Comparison of ENCODE assay signal across 1 cellular context in genomic region chr19:17424743-17425365, GRCh38.
TF ChIP-seq lines count a peak whose summit lies in the region.

No MANE protein-coding gene starts in this region.

TF ChIP-seq in K562, 482 proteins besides CTCF, POLR2A, EP300 and RAD21 (continued from another document and continues in another):
- TF ChIP-seq FOXJ2 (tag; IDR thresholded peaks at IDR 0.05): no peak
- TF ChIP-seq PHF21A (IDR thresholded peaks at IDR 0.05; ENCODE audit: borderline replicate concordance, low read depth): no peak
- no peak for TF ChIP-seq IRF1 (CRISPR knock-in tag; IDR thresholded peaks at IDR 0.05; ENCODE audit: borderline replicate concordance)
- 0 out of 2 replicates have a peak, but pooled peaks have one; percentile 28 for TF ChIP-seq HCFC1 (IDR thresholded peaks at IDR 0.05; ENCODE audit: low read depth, low read length)
- TF ChIP-seq CBFA2T3 (IDR thresholded peaks at IDR 0.05): 0 out of 2 replicates have a peak, but pooled peaks have one; percentile 4
- no peak for TF ChIP-seq ERF (CRISPR knock-in tag; IDR thresholded peaks at IDR 0.05)
- TF ChIP-seq CREBBP (IDR thresholded peaks at IDR 0.05; ENCODE audit: low read depth, low read length): no peak
- TF ChIP-seq ARID2 (IDR thresholded peaks at IDR 0.05): 0 out of 2 replicates have a peak, but pooled peaks have one; percentile 39
- peak; percentile 49; the same call in 1 of the 2 replicates for TF ChIP-seq KLF13 (tag; IDR thresholded peaks at IDR 0.05; ENCODE audit: borderline replicate concordance, low read depth)
- no peak for TF ChIP-seq XRCC4 (IDR thresholded peaks at IDR 0.05; ENCODE audit: extremely low read depth, insufficient read depth, insufficient read length)
- no peak for TF ChIP-seq SRSF3 (IDR thresholded peaks at IDR 0.05; ENCODE audit: insufficient read depth, low read length)
- TF ChIP-seq HEY1 (CRISPR knock-in tag; IDR thresholded peaks at IDR 0.05; ENCODE audit: borderline replicate concordance): no peak
- peak; percentile 46 for TF ChIP-seq NEUROD1 (IDR thresholded peaks at IDR 0.05; ENCODE audit: borderline replicate concordance, low read depth, low read length, partially characterized antibody)
- no peak for TF ChIP-seq KAT7 (CRISPR knock-in tag; IDR thresholded peaks at IDR 0.05; ENCODE audit: borderline replicate concordance)
- TF ChIP-seq NR4A1 (CRISPR knock-in tag; IDR thresholded peaks at IDR 0.05): no peak
- no peak for TF ChIP-seq NR4A1 (tag; IDR thresholded peaks at IDR 0.05)
- no peak for TF ChIP-seq THRA (IDR thresholded peaks at IDR 0.05)
- TF ChIP-seq CBFA2T2 (conservative IDR thresholded peaks at IDR 0.05): no peak
- no peak for TF ChIP-seq MEF2A (IDR thresholded peaks at IDR 0.05; ENCODE audit: control insufficient read depth, low read depth, low read length)
- peak; percentile 73 for TF ChIP-seq CXXC5 (CRISPR knock-in tag; IDR thresholded peaks at IDR 0.05)
- TF ChIP-seq ARNT (IDR thresholded peaks at IDR 0.05): peak in 1 of 2 experiments; percentile 39; a peak in 1 of 4 replicates
- TF ChIP-seq ZNF609 (CRISPR knock-in tag; IDR thresholded peaks at IDR 0.05; ENCODE audit: borderline replicate concordance): no peak
- no peak for TF ChIP-seq SRSF7 (optimal IDR thresholded peaks at IDR 0.05; ENCODE audit: low read depth, low read length)
- TF ChIP-seq FUS (optimal IDR thresholded peaks at IDR 0.05; ENCODE audit: low read depth, low read length): no peak
- no peak for TF ChIP-seq YY1 (IDR thresholded peaks at IDR 0.05; ENCODE audit: borderline replicate concordance in 1 of 3, control insufficient read depth in 1 of 3, extremely low read depth in 1 of 3, insufficient read depth in 3 of 3, insufficient read length in 1 of 3, insufficient replicate concordance in 2 of 3, low read depth in 1 of 3, low read length in 2 of 3)
- TF ChIP-seq NBN (IDR thresholded peaks at IDR 0.05; ENCODE audit: low read depth): 0 out of 2 replicates have a peak, but pooled peaks have one; percentile 43
- TF ChIP-seq ZNF740 (CRISPR knock-in tag; IDR thresholded peaks at IDR 0.05): peak; percentile 92
- TF ChIP-seq ZNF740 (tag; IDR thresholded peaks at IDR 0.05): peak in 1 of 2 experiments; percentile 86; a peak in 2 of 4 replicates
- TF ChIP-seq TCF3 (CRISPR knock-in tag; IDR thresholded peaks at IDR 0.05): no peak
- 0 out of 2 replicates have a peak, but pooled peaks have one; percentile 22 for TF ChIP-seq CREB1 (IDR thresholded peaks at IDR 0.05)
- no peak for TF ChIP-seq CREB1 (CRISPR knock-in tag; IDR thresholded peaks at IDR 0.05)
- peak; percentile 19 for TF ChIP-seq ZFP36 (IDR thresholded peaks at IDR 0.05; ENCODE audit: low read depth, low read length, partially characterized antibody)
- TF ChIP-seq ETS1 (conservative IDR thresholded peaks at IDR 0.05; ENCODE audit: control insufficient read depth, low read depth, low read length): 0 out of 2 replicates have a peak, but pooled peaks have one; percentile 33
- 0 out of 2 replicates have a peak, but pooled peaks have one; percentile 69 for TF ChIP-seq XRCC5 (IDR thresholded peaks at IDR 0.05; ENCODE audit: low read depth, low read length)
- no peak for TF ChIP-seq GABPB2 (CRISPR knock-in tag; conservative IDR thresholded peaks at IDR 0.05)
- TF ChIP-seq ZBTB49 (CRISPR knock-in tag; IDR thresholded peaks at IDR 0.05; ENCODE audit: borderline replicate concordance): no peak
- no peak for TF ChIP-seq ATF1 (CRISPR knock-in tag; IDR thresholded peaks at IDR 0.05)
- peak; percentile 47; the same call in 1 of the 2 replicates for TF ChIP-seq ATF1 (tag; IDR thresholded peaks at IDR 0.05)
- TF ChIP-seq VEZF1 (CRISPR knock-in tag; IDR thresholded peaks at IDR 0.05): peak; percentile 94
- TF ChIP-seq HBP1 (CRISPR knock-in tag; IDR thresholded peaks at IDR 0.05): no peak
- peak; percentile 68 for TF ChIP-seq SMC3 (conservative IDR thresholded peaks at IDR 0.05; ENCODE audit: insufficient read depth, low read depth, low read length)
- peak in 1 of 2 experiments; percentile 52; a peak in 1 of 4 replicates for TF ChIP-seq KDM4B (IDR thresholded peaks at IDR 0.05; ENCODE audit: borderline replicate concordance in 2 of 2, low read depth in 1 of 2)
- TF ChIP-seq SP1 (CRISPR knock-in tag; IDR thresholded peaks at IDR 0.05): peak; percentile 70
- peak; percentile 67 for TF ChIP-seq POLR2G (IDR thresholded peaks at IDR 0.05; ENCODE audit: low read depth, low read length)
- TF ChIP-seq ZNF140 (CRISPR knock-in tag; IDR thresholded peaks at IDR 0.05): no peak
- 0 out of 2 replicates have a peak, but pooled peaks have one; percentile 48 for TF ChIP-seq KLF16 (IDR thresholded peaks at IDR 0.05)
- peak; percentile 53; the same call in 1 of the 2 replicates for TF ChIP-seq ZNF263 (CRISPR knock-in tag; IDR thresholded peaks at IDR 0.05; ENCODE audit: borderline replicate concordance)
- TF ChIP-seq ZNF224 (CRISPR knock-in tag; IDR thresholded peaks at IDR 0.05): no peak
- TF ChIP-seq ZNF644 (tag; IDR thresholded peaks at IDR 0.05; ENCODE audit: low read depth): no peak
- TF ChIP-seq PRMT5 (CRISPR knock-in tag; IDR thresholded peaks at IDR 0.05): no peak
- peak; percentile 26; the same call in 1 of the 2 replicates for TF ChIP-seq ATF7 (IDR thresholded peaks at IDR 0.05)
- peak; percentile 42; the same call in 1 of the 2 replicates for TF ChIP-seq RBFOX2 (IDR thresholded peaks at IDR 0.05; ENCODE audit: low read depth, low read length)
- TF ChIP-seq EWSR1 (IDR thresholded peaks at IDR 0.05; ENCODE audit: borderline replicate concordance, low read depth, partially characterized antibody): no peak
- no peak for TF ChIP-seq MYBL2 (IDR thresholded peaks at IDR 0.05; ENCODE audit: low read depth)
- no peak for TF ChIP-seq MYBL2 (CRISPR knock-in tag; IDR thresholded peaks at IDR 0.05; ENCODE audit: borderline replicate concordance)
